In the genomic region with DNA sequence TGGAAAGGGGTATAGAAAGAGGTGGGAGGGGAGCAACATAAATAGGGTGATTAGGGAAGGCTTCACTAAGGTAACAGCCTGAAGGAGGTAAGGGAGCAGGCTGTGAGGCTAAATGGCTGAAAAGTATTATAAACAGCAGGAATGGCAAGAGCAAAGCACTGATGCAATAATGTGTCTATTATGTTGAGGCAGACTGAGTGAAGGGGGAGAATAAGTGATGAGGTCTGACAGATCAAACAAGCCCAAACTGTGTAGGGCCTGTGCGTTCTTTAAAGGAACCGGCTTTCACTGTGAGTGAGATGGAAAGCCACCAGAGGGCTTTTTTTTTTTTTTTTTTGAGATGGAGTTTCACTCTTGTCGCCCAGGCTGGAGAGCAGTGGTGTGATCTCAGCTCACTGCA, we compare ENCODE assay signal across 17 cellular contexts. TPM values are rescaled to one million over a fixed set of nuclear protein-coding genes. Genes with fewer than 3 reads are reported as not detected.
A peak's percentile ranks its signal among the peaks of the same experiment; 100 is the strongest.
DNase-seq lines count a peak whose midpoint lies in the region; ATAC-seq and TF ChIP-seq lines count a peak whose summit lies in the region.
"Had no signal": no experiment of that assay in that cellular context is flagged by ENCODE, and none has a peak within 500 bp of the region (broad histone marks: within the 10 kb centered on the region; RNA-seq: fewer than 3 reads in every experiment).

No MANE protein-coding gene starts in this region.

- intact Hi-C loops in mucosa of descending colon (cut with DNase I, micrococcal nuclease): no loop called here

- no peak overlapping the region for H3K4me3 ChIP-seq in mucosa of descending colon
- H3K4me3 ChIP-seq: K562, lung had no signal

- ATAC-seq in mucosa of descending colon: no peak
- no peak for ATAC-seq in HG03460 (IDR thresholded peaks at IDR 0.05; ENCODE audit: unreplicated experiment)
- ATAC-seq: K562 had no signal

- peaks cover 17% of the 10 kb centered on the region for H3K4me1 Mint-ChIP-seq in glutamatergic neuron (ENCODE audit: low read depth, unreplicated experiment)

- H3K9me3 ChIP-seq in mucosa of descending colon: no peaks in the 10 kb centered on the region

- TF ChIP-seq CTCF in glutamatergic neuron (IDR thresholded peaks at IDR 0.05; ENCODE audit: partially characterized antibody, unreplicated experiment) (no peak), mucosa of descending colon (IDR thresholded peaks at IDR 0.05) (no peak)

- peaks cover 5% of the 10 kb centered on the region for H3K36me3 Mint-ChIP-seq in glutamatergic neuron (ENCODE audit: unreplicated experiment)

- peak overlapping the region; percentile 73 for H3K27ac ChIP-seq in substantia nigra (ENCODE audit: low read depth, low read length, poor library complexity, severe bottlenecking)
- H3K27ac ChIP-seq: epithelial cell of prostate had no signal

- no peaks in the 10 kb centered on the region for H3K36me3 ChIP-seq in mucosa of descending colon (ENCODE audit: low read depth)

- H3K27ac Mint-ChIP-seq in glutamatergic neuron (ENCODE audit: unreplicated experiment): peak overlapping the region; percentile 56
- H3K27ac Mint-ChIP-seq: activated T-helper 2 cell treated with anti-CD3 and anti-CD28 coated beads, Interferon-gamma antibody, Interleukin-2, Interleukin-4, amounts not matched to agents 10 μg/mL and 5 μg/mL and 100 μg/mL, durations not matched to agents 14 hours and 24 hours and 36 hours had no signal

- H3K9me3 Mint-ChIP-seq in glutamatergic neuron (ENCODE audit: unreplicated experiment): peaks cover 2% of the 10 kb centered on the region
- H3K9me3 Mint-ChIP-seq: activated T-helper 2 cell treated with anti-CD3 and anti-CD28 coated beads, Interferon-gamma antibody, Interleukin-2, Interleukin-4, amounts not matched to agents 10 μg/mL and 5 μg/mL and 100 μg/mL, durations not matched to agents 14 hours and 24 hours and 36 hours had no signal

- peak; percentile 66 for DNase-seq in NCI-H146 (lab: John Stamatoyannopoulos, UW)
- DNase-seq in NCI-H345 (lab: John Stamatoyannopoulos, UW): peak; percentile 41
- DNase-seq in glutamatergic neuron: no peak
- peak in 1 of 49 donors; percentile 13 for DNase-seq in substantia nigra (lab: John Stamatoyannopoulos, UW)
- no peak for DNase-seq in mucosa of descending colon
- no peak for DNase-seq in NCI-H1436 (lab: John Stamatoyannopoulos, UW)
- DNase-seq: activated CD4-positive, CD25-positive, alpha-beta regulatory T cell; foreskin fibroblast; H7; NCI-H1694; stimulated activated naive CD4-positive, alpha-beta T cell; trophoblast cell had no signal

- no peak overlapping the region for H3K4me3 Mint-ChIP-seq in glutamatergic neuron (ENCODE audit: unreplicated experiment)

- peaks cover 2% of the 10 kb centered on the region for H3K27me3 Mint-ChIP-seq in glutamatergic neuron (ENCODE audit: unreplicated experiment)

- no peaks in the 10 kb centered on the region for H3K4me1 ChIP-seq in mucosa of descending colon (ENCODE audit: low read depth)

RNA-seq across cellular contexts. Expression of gene VCPKMT, which starts 6.7 kb away (rescaled TPM):
- total RNA-seq in glutamatergic neuron (ENCODE audit: unreplicated experiment) (12.9 TPM), mucosa of descending colon (1 to 10 TPM; 5.9 to 8.9 (median 6.9) TPM)

Comparison
In these comparisons a context has a peak if more than half of its experiments do, and no peak if none do; other contexts are left out.
1. DNase-seq: peak in NCI-H146 (single experiment) and NCI-H345 (single experiment); none in glutamatergic neuron (single experiment), mucosa of descending colon (0 of 3) and NCI-H1436 (single experiment).